In genomic region chr19:42627916-42628315, GRCh38 we compare ENCODE assay signal across 23 cellular contexts. TPM values are rescaled to one million over a fixed set of nuclear protein-coding genes. Genes with fewer than 3 reads are reported as not detected.
A peak's percentile ranks its signal among the peaks of the same experiment; 100 is the strongest.
DNase-seq lines count a peak whose midpoint lies in the region.
"Had no signal": no experiment of that assay in that cellular context is flagged by ENCODE, and none has a peak within 500 bp of the region (broad histone marks: within the 10 kb centered on the region; RNA-seq: fewer than 3 reads in every experiment).

No MANE protein-coding gene starts in this region.

- H3K4me3 Mint-ChIP-seq in T-helper 2 cell treated with Interferon-gamma antibody and Interleukin-4, amounts not matched to agents 5 μg/mL and 100 μg/mL, for 36 hours: peak overlapping the region; percentile 61
- no peak overlapping the region for H3K4me3 Mint-ChIP-seq in activated T-cell treated with anti-CD3 and anti-CD28 coated beads, Interleukin-2, amount 50 U/mL, for 24 hours
- no peak overlapping the region for H3K4me3 Mint-ChIP-seq in activated CD4-positive, alpha-beta memory T cell treated with anti-CD3 and anti-CD28 coated beads for 36 hours
- H3K4me3 Mint-ChIP-seq: HFFc6 had no signal

- peaks cover 8% of the 10 kb centered on the region for H3K9me3 Mint-ChIP-seq in T-helper 2 cell treated with Interferon-gamma antibody and Interleukin-4, amounts not matched to agents 5 μg/mL and 100 μg/mL, for 36 hours
- peaks cover 2% of the 10 kb centered on the region for H3K9me3 Mint-ChIP-seq in activated T-cell treated with anti-CD3 and anti-CD28 coated beads, Interleukin-2, amount 50 U/mL, for 24 hours
- H3K9me3 Mint-ChIP-seq in activated CD4-positive, alpha-beta memory T cell treated with anti-CD3 and anti-CD28 coated beads for 36 hours: no peaks in the 10 kb centered on the region

- intact Hi-C loops in activated CD4-positive, alpha-beta memory T cell treated with anti-CD3 and anti-CD28 coated beads for 36 hours (cut with micrococcal nuclease): no loop called here

- H3K4me1 Mint-ChIP-seq in T-helper 2 cell treated with Interferon-gamma antibody and Interleukin-4, amounts not matched to agents 5 μg/mL and 100 μg/mL, for 36 hours (ENCODE audit: low read depth): peaks cover 19% of the 10 kb centered on the region
- peaks cover 23% of the 10 kb centered on the region for H3K4me1 Mint-ChIP-seq in activated T-cell treated with anti-CD3 and anti-CD28 coated beads, Interleukin-2, amount 50 U/mL, for 24 hours (ENCODE audit: low read depth)
- H3K4me1 Mint-ChIP-seq in activated CD4-positive, alpha-beta memory T cell treated with anti-CD3 and anti-CD28 coated beads for 36 hours (ENCODE audit: low read depth): peaks cover 17% of the 10 kb centered on the region

- CTCF ChIA-PET in activated CD4-positive, alpha-beta memory T cell treated with anti-CD3 and anti-CD28 coated beads for 36 hours (lab: Charles Lee): interaction anchor here (0.5 to 1.4 kb wide), 2 partner anchors 21 to 981 kb away, joined by 3 to 6 read pairs; no protein-coding TSS in a partner anchor

- POLR2A ChIA-PET in activated CD4-positive, alpha-beta memory T cell treated with anti-CD3 and anti-CD28 coated beads for 36 hours (lab: Charles Lee): interaction anchor here (1.4 kb wide), 1 partner anchor 47 kb away, joined by 4 read pairs; no protein-coding TSS in a partner anchor

- DNase-seq in T-helper 2 cell treated with Interferon-gamma antibody and Interleukin-4, amounts not matched to agents 5 μg/mL and 100 μg/mL, for 36 hours (ENCODE audit: low spot score): no peak
- DNase-seq in T-helper 2 cell: no peak
- DNase-seq in activated T-cell treated with anti-CD3 and anti-CD28 coated beads, Interleukin-2, amount 50 U/mL, for 24 hours: no peak
- DNase-seq in activated T-cell treated with anti-CD3 and anti-CD28 coated beads for 4 hours: no peak
- no peak for DNase-seq in activated CD4-positive, alpha-beta memory T cell treated with anti-CD3 and anti-CD28 coated beads for 36 hours
- DNase-seq in cerebellar cortex (ENCODE audit: low spot score): peak; percentile 76
- no peak for DNase-seq in HK-2 (ENCODE audit: unreplicated experiment)
- no peak for DNase-seq in AG08396 (ENCODE audit: low spot score)
- DNase-seq: ACHN, Calu3, DMS153, GOT3, HFFc6, KBM-7, NCI-H1105 treated with DMSO at 0.1 percent for 48 hours, NCI-H146, NCI-H1930, NCI-H2107, NCI-H524, NCI-H774 had no signal

- peak overlapping the region; percentile 93 for H3K27ac Mint-ChIP-seq in T-helper 2 cell treated with Interferon-gamma antibody and Interleukin-4, amounts not matched to agents 5 μg/mL and 100 μg/mL, for 36 hours
- peak overlapping the region; percentile 84 for H3K27ac Mint-ChIP-seq in activated T-cell treated with anti-CD3 and anti-CD28 coated beads, Interleukin-2, amount 50 U/mL, for 24 hours
- peak overlapping the region; percentile 33 for H3K27ac Mint-ChIP-seq in activated CD4-positive, alpha-beta memory T cell treated with anti-CD3 and anti-CD28 coated beads for 36 hours
- H3K27ac Mint-ChIP-seq: HFFc6 had no signal

- no peaks in the 10 kb centered on the region for H3K27me3 Mint-ChIP-seq in T-helper 2 cell treated with Interferon-gamma antibody and Interleukin-4, amounts not matched to agents 5 μg/mL and 100 μg/mL, for 36 hours (ENCODE audit: low read depth)
- peaks cover 37% of the 10 kb centered on the region for H3K27me3 Mint-ChIP-seq in activated T-cell treated with anti-CD3 and anti-CD28 coated beads, Interleukin-2, amount 50 U/mL, for 24 hours
- peaks cover 12% of the 10 kb centered on the region for H3K27me3 Mint-ChIP-seq in activated CD4-positive, alpha-beta memory T cell treated with anti-CD3 and anti-CD28 coated beads for 36 hours

- H3K36me3 Mint-ChIP-seq in T-helper 2 cell treated with Interferon-gamma antibody and Interleukin-4, amounts not matched to agents 5 μg/mL and 100 μg/mL, for 36 hours (ENCODE audit: low read depth): peaks cover 4% of the 10 kb centered on the region
- no peaks in the 10 kb centered on the region for H3K36me3 Mint-ChIP-seq in activated T-cell treated with anti-CD3 and anti-CD28 coated beads, Interleukin-2, amount 50 U/mL, for 24 hours (ENCODE audit: low read depth)
- no peaks in the 10 kb centered on the region for H3K36me3 Mint-ChIP-seq in activated CD4-positive, alpha-beta memory T cell treated with anti-CD3 and anti-CD28 coated beads for 36 hours

RNA-seq across cellular contexts. Expression of gene CEACAM8, which starts 33.2 kb away (rescaled TPM):
- total RNA-seq in activated CD4-positive, alpha-beta memory T cell treated with anti-CD3 and anti-CD28 coated beads for 36 hours: not detected
- total RNA-seq: Calu3, HFFc6, LHCN-M2, MCF 10A, PC-3 had no signal

Comparison
In these comparisons a context has a peak if more than half of its experiments do, and no peak if none do; other contexts are left out.
1. H3K27ac Mint-ChIP-seq: peak in every context shown above with its lines; median percentile 93 in T-helper 2 cell treated with Interferon-gamma antibody and Interleukin-4, amounts not matched to agents 5 μg/mL and 100 μg/mL, for 36 hours; 84 in activated T-cell treated with anti-CD3 and anti-CD28 coated beads, Interleukin-2, amount 50 U/mL, for 24 hours; 33 in activated CD4-positive, alpha-beta memory T cell treated with anti-CD3 and anti-CD28 coated beads for 36 hours.